ENCODE assay signal across 15 cellular contexts in the genomic region with DNA sequence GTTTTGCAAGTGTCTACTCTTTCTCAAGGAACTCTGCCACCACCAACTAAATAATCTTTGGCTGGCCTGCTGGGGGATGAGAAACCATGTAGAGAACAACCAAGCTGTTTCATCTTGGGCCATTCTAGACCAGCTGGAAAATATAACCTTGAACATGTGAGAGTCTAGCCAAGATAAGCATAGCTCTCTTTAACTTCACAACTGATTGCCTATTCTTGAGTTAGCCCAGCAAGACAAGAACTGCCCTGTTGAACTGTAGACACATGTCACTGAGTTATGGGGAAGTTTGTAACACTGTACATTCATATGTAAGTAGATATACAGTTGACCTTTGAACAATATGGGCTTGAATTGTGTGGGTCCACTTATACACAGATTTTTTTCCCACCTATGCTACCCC. TPM values are rescaled to one million over a fixed set of nuclear protein-coding genes. Genes with fewer than 3 reads are reported as not detected.
DNase-seq lines count a peak whose midpoint lies in the region; ATAC-seq, FAIRE-seq and TF ChIP-seq lines count a peak whose summit lies in the region.
"Had no signal": no experiment of that assay in that cellular context is flagged by ENCODE, and none has a peak within 500 bp of the region (broad histone marks: within the 10 kb centered on the region; RNA-seq: fewer than 3 reads in every experiment).

No MANE protein-coding gene starts in this region.

- TF ChIP-seq CTCF in mucosa of descending colon (IDR thresholded peaks at IDR 0.05) = no peak

- no peak for ATAC-seq in stimulated activated naive CD8-positive, alpha-beta T cell treated with anti-CD3 and anti-CD28 coated beads, Interleukin-15, amount 100 ng/mL, for 72 hours
- no peak for ATAC-seq in stimulated activated naive CD8-positive, alpha-beta T cell treated with anti-CD3 and anti-CD28 coated beads, Interleukin-15, Interleukin-2, amounts not matched to agents 100 U/mL and 50 U/mL, for 24 hours
- no peak for ATAC-seq in mucosa of descending colon
- ATAC-seq in GM18519 (IDR thresholded peaks at IDR 0.05; ENCODE audit: low FRiP score, unreplicated experiment) = no peak
- ATAC-seq: CD8-positive, alpha-beta T cell; GM23338 had no signal

- H3K27me3 ChIP-seq in small intestine (ENCODE audit: control insufficient read depth in 2 of 2, insufficient read depth in 2 of 2, low read length in 2 of 2) = no peaks in the 10 kb centered on the region

- H3K4me1 ChIP-seq in small intestine (ENCODE audit: control insufficient read depth in 2 of 2, insufficient read depth in 1 of 2, low read depth in 1 of 2, low read length in 1 of 2) (peaks cover 0 to 1% of the 10 kb centered on the region in 2 donors), mucosa of descending colon (ENCODE audit: low read depth) (no peaks in the 10 kb centered on the region)

- H3K9me3 ChIP-seq in small intestine (ENCODE audit: control insufficient read depth, low read depth) (no peaks in the 10 kb centered on the region), mucosa of descending colon (no peaks in the 10 kb centered on the region)

- no peak overlapping the region for H3K4me3 Mint-ChIP-seq in stimulated activated naive CD8-positive, alpha-beta T cell treated with anti-CD3 and anti-CD28 coated beads, Interleukin-15, amount 100 ng/mL, for 72 hours
- H3K4me3 Mint-ChIP-seq: CD14-positive monocyte; CD8-positive, alpha-beta T cell; GM23338; H9 had no signal

- FAIRE-seq in HTR-8/SVneo (lab: Jason Lieb, UNC) (peak; percentile 63), small intestine (lab: Jason Lieb, UNC) (no peak)

- H3K4me3 ChIP-seq in small intestine (ENCODE audit: low read depth in 1 of 2, low read length in 2 of 2) (no peak overlapping the region), mucosa of descending colon (no peak overlapping the region)
- H3K4me3 ChIP-seq: GM23338 had no signal

- no peak for DNase-seq in stimulated activated naive CD8-positive, alpha-beta T cell treated with anti-CD3 and anti-CD28 coated beads, Interleukin-15, amount 100 ng/mL, for 72 hours
- no peak for DNase-seq in stimulated activated naive CD8-positive, alpha-beta T cell treated with anti-CD3 and anti-CD28 coated beads, Interleukin-15, Interleukin-2, amounts not matched to agents 100 U/mL and 50 U/mL, for 24 hours
- DNase-seq in HTR-8/SVneo (ENCODE audit: insufficient read length, low spot score) (no peak), amniotic epithelial cell (ENCODE audit: low read depth) (peak; percentile 3), small intestine (peak; percentile 63), mucosa of descending colon (no peak), NAMALWA (ENCODE audit: low spot score) (no peak)
- DNase-seq: CD8-positive, alpha-beta T cell; DMS53; GF-D8; H9; KBM-7 had no signal

- H3K27ac ChIP-seq in small intestine (ENCODE audit: low read depth in 1 of 2, low read length in 1 of 2) = no peak overlapping the region

- H3K27ac Mint-ChIP-seq in stimulated activated naive CD8-positive, alpha-beta T cell treated with anti-CD3 and anti-CD28 coated beads, Interleukin-15, amount 100 ng/mL, for 72 hours = peak overlapping the region; percentile 65 to 77
- H3K27ac Mint-ChIP-seq: CD14-positive monocyte; CD8-positive, alpha-beta T cell; GM23338; H9 had no signal

- H3K36me3 ChIP-seq in small intestine (ENCODE audit: control insufficient read depth in 2 of 2, insufficient read depth in 2 of 2, low read length in 2 of 2) (peaks cover 6 to 20% of the 10 kb centered on the region in 2 donors), mucosa of descending colon (ENCODE audit: low read depth) (peaks cover 7% of the 10 kb centered on the region)

- no peaks in the 10 kb centered on the region for H3K27me3 Mint-ChIP-seq in stimulated activated naive CD8-positive, alpha-beta T cell treated with anti-CD3 and anti-CD28 coated beads, Interleukin-15, amount 100 ng/mL, for 72 hours

- no peaks in the 10 kb centered on the region for H3K9me3 Mint-ChIP-seq in stimulated activated naive CD8-positive, alpha-beta T cell treated with anti-CD3 and anti-CD28 coated beads, Interleukin-15, amount 100 ng/mL, for 72 hours
- H3K9me3 Mint-ChIP-seq: CD14-positive monocyte; CD8-positive, alpha-beta T cell; GM23338; H9 had no signal

- intact Hi-C loops in mucosa of descending colon (cut with DNase I, micrococcal nuclease) = no loop called here

- no peaks in the 10 kb centered on the region for H3K4me1 Mint-ChIP-seq in stimulated activated naive CD8-positive, alpha-beta T cell treated with anti-CD3 and anti-CD28 coated beads, Interleukin-15, amount 100 ng/mL, for 72 hours
- H3K4me1 Mint-ChIP-seq: GM23338, H9 had no signal

RNA-seq across cellular contexts. Expression of a gene that starts 44.4 kb away (rescaled TPM):
- polyA plus RNA-seq in small intestine = 1 to 10 TPM; 1.1 to 7.3 (median 1.9) TPM
- 10 to 100 TPM; 16.0 to 20.4 (median 19.8) TPM for total RNA-seq in mucosa of descending colon

RNA-seq across cellular contexts. Expression of a gene that starts 52.6 kb away (rescaled TPM):
- 10 to 100 TPM; 13.2 to 17.7 (median 13.9) TPM for polyA plus RNA-seq in small intestine
- total RNA-seq in mucosa of descending colon = 10 to 100 TPM; 19.5 to 42.5 (median 38.0) TPM

Comparison
In these comparisons a context has a peak if more than half of its experiments do, and no peak if none do; other contexts are left out.
1. DNase-seq: peak in amniotic epithelial cell (single experiment) and small intestine (single experiment); none in stimulated activated naive CD8-positive, alpha-beta T cell treated with anti-CD3 and anti-CD28 coated beads, Interleukin-15, amount 100 ng/mL, for 72 hours (0 of 2), stimulated activated naive CD8-positive, alpha-beta T cell treated with anti-CD3 and anti-CD28 coated beads, Interleukin-15, Interleukin-2, amounts not matched to agents 100 U/mL and 50 U/mL, for 24 hours (single experiment), HTR-8/SVneo (single experiment), mucosa of descending colon (0 of 3) and NAMALWA (single experiment).